In the genomic region with DNA sequence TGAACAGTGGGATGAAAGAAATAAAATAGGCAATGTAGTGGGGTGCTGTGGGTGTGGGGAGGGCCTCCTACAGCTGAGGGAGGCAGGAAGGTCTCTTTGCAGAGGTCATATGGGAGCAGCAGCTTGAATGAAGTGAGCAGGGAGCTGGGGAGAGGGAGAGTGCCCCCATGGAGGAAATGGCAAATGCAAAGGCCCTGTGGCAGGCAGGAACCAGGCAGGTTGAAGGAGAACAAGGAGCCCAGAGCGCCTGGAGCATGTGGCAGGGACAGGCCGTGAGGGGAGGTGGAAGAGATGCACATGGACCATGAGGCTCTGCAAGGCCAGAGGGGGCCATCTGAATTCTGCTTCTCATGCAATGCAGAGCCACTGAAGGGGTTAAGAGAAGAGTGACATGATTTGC, we compare ENCODE assay signal across 1 cellular context.
TF ChIP-seq lines count a peak whose summit lies in the region.

No MANE protein-coding gene starts in this region.

TF ChIP-seq in HEK293, 187 proteins besides CTCF, POLR2A, EP300 and RAD21:
- TF ChIP-seq ZNF274 (IDR thresholded peaks at IDR 0.05; ENCODE audit: low read length) (no peak), ZNF274 (tag by site-specific recombination; IDR thresholded peaks at IDR 0.05; ENCODE audit: borderline replicate concordance) (no peak), EGR2 (tag by site-specific recombination; IDR thresholded peaks at IDR 0.05; ENCODE audit: low read depth) (peak; percentile 23; the same call in 1 of the 2 replicates), MEIS1 (CRISPR knock-in tag; IDR thresholded peaks at IDR 0.05; ENCODE audit: borderline replicate concordance) (no peak), ZNF398 (tag by site-specific recombination; IDR thresholded peaks at IDR 0.05) (no peak), KLF7 (tag by site-specific recombination; IDR thresholded peaks at IDR 0.05; ENCODE audit: borderline replicate concordance) (no peak), KLF1 (tag by site-specific recombination; IDR thresholded peaks at IDR 0.05) (no peak), KLF17 (tag by site-specific recombination; IDR thresholded peaks at IDR 0.05) (no peak), SCRT2 (tag by site-specific recombination; IDR thresholded peaks at IDR 0.05) (no peak), ZNF366 (tag by site-specific recombination; conservative IDR thresholded peaks at IDR 0.05) (no peak), ZNF76 (tag by site-specific recombination; IDR thresholded peaks at IDR 0.05; ENCODE audit: borderline replicate concordance, low read depth) (no peak), ZNF830 (tag by site-specific recombination; IDR thresholded peaks at IDR 0.05; ENCODE audit: low read depth) (no peak), ZNF626 (tag by site-specific recombination; IDR thresholded peaks at IDR 0.05) (no peak), ZNF623 (tag by site-specific recombination; IDR thresholded peaks at IDR 0.05) (peak; percentile 95)
- TF ChIP-seq, protein P1, sequence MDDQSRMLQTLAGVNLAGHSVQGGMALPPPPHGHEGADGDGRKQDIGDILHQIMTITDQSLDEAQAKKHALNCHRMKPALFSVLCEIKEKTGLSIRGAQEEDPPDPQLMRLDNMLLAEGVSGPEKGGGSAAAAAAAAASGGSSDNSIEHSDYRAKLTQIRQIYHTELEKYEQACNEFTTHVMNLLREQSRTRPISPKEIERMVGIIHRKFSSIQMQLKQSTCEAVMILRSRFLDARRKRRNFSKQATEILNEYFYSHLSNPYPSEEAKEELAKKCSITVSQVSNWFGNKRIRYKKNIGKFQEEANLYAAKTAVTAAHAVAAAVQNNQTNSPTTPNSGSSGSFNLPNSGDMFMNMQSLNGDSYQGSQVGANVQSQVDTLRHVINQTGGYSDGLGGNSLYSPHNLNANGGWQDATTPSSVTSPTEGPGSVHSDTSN (CRISPR knock-in tag; IDR thresholded peaks at IDR 0.05) = no peak
- TF ChIP-seq, protein P2, sequence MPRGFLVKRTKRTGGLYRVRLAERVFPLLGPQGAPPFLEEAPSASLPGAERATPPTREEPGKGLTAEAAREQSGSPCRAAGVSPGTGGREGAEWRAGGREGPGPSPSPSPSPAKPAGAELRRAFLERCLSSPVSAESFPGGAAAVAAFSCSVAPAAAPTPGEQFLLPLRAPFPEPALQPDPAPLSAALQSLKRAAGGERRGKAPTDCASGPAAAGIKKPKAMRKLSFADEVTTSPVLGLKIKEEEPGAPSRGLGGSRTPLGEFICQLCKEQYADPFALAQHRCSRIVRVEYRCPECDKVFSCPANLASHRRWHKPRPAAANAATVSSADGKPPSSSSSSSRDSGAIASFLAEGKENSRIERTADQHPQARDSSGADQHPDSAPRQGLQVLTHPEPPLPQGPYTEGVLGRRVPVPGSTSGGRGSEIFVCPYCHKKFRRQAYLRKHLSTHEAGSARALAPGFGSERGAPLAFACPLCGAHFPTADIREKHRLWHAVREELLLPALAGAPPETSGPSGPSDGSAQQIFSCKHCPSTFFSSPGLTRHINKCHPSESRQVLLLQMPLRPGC (tag by site-specific recombination; IDR thresholded peaks at IDR 0.05) = no peak
